ENCODE assay signal across 1 cellular context in the genomic region with DNA sequence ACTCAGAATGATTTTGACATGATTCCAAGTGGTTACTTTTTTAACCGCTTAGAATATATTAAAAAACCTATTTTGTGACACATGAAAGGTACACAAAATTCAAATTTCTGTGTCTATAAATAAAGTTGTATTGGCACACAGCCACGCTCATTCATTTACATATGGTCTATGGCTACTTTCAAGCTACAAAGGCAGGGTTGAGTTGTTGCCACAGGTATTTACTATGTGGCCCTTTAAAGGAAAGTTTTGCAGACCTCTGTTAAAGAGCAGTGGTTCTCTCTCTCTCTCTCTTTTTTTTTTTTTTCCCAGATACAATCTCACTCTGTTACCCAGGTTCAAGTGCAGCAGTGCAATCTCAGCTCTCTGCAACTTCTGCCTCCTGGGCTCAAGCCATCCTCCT.
TF ChIP-seq lines count a peak whose summit lies in the region.

No MANE protein-coding gene starts in this region.

TF ChIP-seq in H1, 55 proteins besides CTCF, POLR2A, EP300 and RAD21:
- TF ChIP-seq RXRA (IDR thresholded peaks at IDR 0.05; ENCODE audit: insufficient read depth, low read depth, low read length) (no peak), KDM5A (IDR thresholded peaks at IDR 0.05; ENCODE audit: low read length) (no peak), TAF1 (IDR thresholded peaks at IDR 0.05; ENCODE audit: low read depth, low read length) (no peak), MAX (IDR thresholded peaks at IDR 0.05) (no peak), TAF7 (optimal IDR thresholded peaks at IDR 0.05; ENCODE audit: borderline replicate concordance, low read depth, low read length) (no peak), POU5F1 (IDR thresholded peaks at IDR 0.05; ENCODE audit: low read depth, low read length) (no peak), CREB1 (IDR thresholded peaks at IDR 0.05) (no peak), SP2 (IDR thresholded peaks at IDR 0.05; ENCODE audit: low read length) (no peak), SRF (IDR thresholded peaks at IDR 0.05; ENCODE audit: low read depth, low read length) (no peak), SUZ12 (IDR thresholded peaks at IDR 0.05; ENCODE audit: low read length) (no peak), BRCA1 (IDR thresholded peaks at IDR 0.05; ENCODE audit: low read depth, low read length) (no peak), FOSL1 (IDR thresholded peaks at IDR 0.05; ENCODE audit: insufficient read depth, low read depth, low read length) (no peak), ASH2L (IDR thresholded peaks at IDR 0.05; ENCODE audit: low read length) (no peak), CHD1 (IDR thresholded peaks at IDR 0.05; ENCODE audit: low read depth, low read length) (no peak), KDM4A (IDR thresholded peaks at IDR 0.05; ENCODE audit: low read depth, low read length, severe bottlenecking) (no peak)
- TF ChIP-seq, protein P1, sequence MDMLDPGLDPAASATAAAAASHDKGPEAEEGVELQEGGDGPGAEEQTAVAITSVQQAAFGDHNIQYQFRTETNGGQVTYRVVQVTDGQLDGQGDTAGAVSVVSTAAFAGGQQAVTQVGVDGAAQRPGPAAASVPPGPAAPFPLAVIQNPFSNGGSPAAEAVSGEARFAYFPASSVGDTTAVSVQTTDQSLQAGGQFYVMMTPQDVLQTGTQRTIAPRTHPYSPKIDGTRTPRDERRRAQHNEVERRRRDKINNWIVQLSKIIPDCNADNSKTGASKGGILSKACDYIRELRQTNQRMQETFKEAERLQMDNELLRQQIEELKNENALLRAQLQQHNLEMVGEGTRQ (IDR thresholded peaks at IDR 0.05; ENCODE audit: low read length), result no peak
